18 cellular contexts compared by ENCODE assay signal in genomic region chr6:10384333-10384718, GRCh38. TPM values are rescaled to one million over a fixed set of nuclear protein-coding genes. Genes with fewer than 3 reads are reported as not detected.
DNase-seq lines count a peak whose midpoint lies in the region; ATAC-seq and TF ChIP-seq lines count a peak whose summit lies in the region.
"Had no signal": no experiment of that assay in that cellular context is flagged by ENCODE, and none has a peak within 500 bp of the region (broad histone marks: within the 10 kb centered on the region; RNA-seq: fewer than 3 reads in every experiment).

No MANE protein-coding gene starts in this region.

- H3K27me3 Mint-ChIP-seq in activated CD4-positive, alpha-beta T cell treated with anti-CD3 and anti-CD28 coated beads, Interleukin-2, amount 10 ng/mL, durations not matched to agents 24 days and 14 days: peaks cover 84% of the 10 kb centered on the region
- H3K27me3 Mint-ChIP-seq in endothelial cell (ENCODE audit: unreplicated experiment) (peaks cover 30% of the 10 kb centered on the region), neural crest cell (ENCODE audit: low read depth) (peaks cover 98% of the 10 kb centered on the region)

- BruUV-seq in PC-9 (replicated peaks; lab: Mats Ljungman, UMichigan): no TSS peak

- intact Hi-C loops in activated CD4-positive, alpha-beta T cell treated with anti-CD3 and anti-CD28 coated beads, Interleukin-2, amount 10 ng/mL, durations not matched to agents 24 days and 14 days (cut with micrococcal nuclease): loop anchor here (2.0 to 10.0 kb wide), 2 partner anchors 40 to 500 kb away; partner anchors contain the start of genes GCM2 and SYCP2L
- intact Hi-C loops in PC-9 (cut with micrococcal nuclease; ENCODE audit: unreplicated experiment): no loop called here
- intact Hi-C loops in tibial artery (cut with DNase I; ENCODE audit: low total_unique reads): no loop called here

- no peak for DNase-seq in activated CD4-positive, alpha-beta T cell treated with anti-CD3 and anti-CD28 coated beads, Interleukin-2, amount 10 ng/mL, durations not matched to agents 24 days and 14 days
- DNase-seq in activated CD4-positive, alpha-beta T cell treated with anti-CD3 and anti-CD28 coated beads, Interleukin-2, amount 50 U/mL, for 48 hours: no peak
- DNase-seq in PC-9 (no peak), endothelial cell (ENCODE audit: low spot score) (no peak), neural crest cell (ENCODE audit: low read depth, low spot score) (no peak), tibial artery (no peak)
- DNase-seq: activated naive CD4-positive, alpha-beta T cell; DMS53; effector CD4-positive, alpha-beta T cell; hypothalamus; MV-4-11; NCI-H2107; small intestine had no signal

- H3K79me2 ChIP-seq in PC-9 (ENCODE audit: low read depth): no peaks in the 10 kb centered on the region
- H3K79me2 ChIP-seq: parathyroid adenoma had no signal

- H2AFZ ChIP-seq in PC-9: no peak overlapping the region
- H2AFZ ChIP-seq: parathyroid adenoma had no signal

- no peaks in the 10 kb centered on the region for H3F3A ChIP-seq in PC-9 (ENCODE audit: insufficient read depth, low read depth)

- H3K36me3 ChIP-seq in PC-9 (ENCODE audit: low read depth) (no peaks in the 10 kb centered on the region), tibial artery (no peaks in the 10 kb centered on the region)
- H3K36me3 ChIP-seq: upper lobe of left lung had no signal

- H3K4me3 Mint-ChIP-seq in activated CD4-positive, alpha-beta T cell treated with anti-CD3 and anti-CD28 coated beads, Interleukin-2, amount 10 ng/mL, durations not matched to agents 24 days and 14 days: no peak overlapping the region
- no peak overlapping the region for H3K4me3 Mint-ChIP-seq in endothelial cell (ENCODE audit: unreplicated experiment)
- peak overlapping the region; percentile 56 for H3K4me3 Mint-ChIP-seq in neural crest cell

- 0 out of 2 replicates have a peak, but pooled peaks cover 5% of the 10 kb centered on the region for H3K4me1 ChIP-seq in PC-9 (replicated peaks; ENCODE audit: insufficient read depth)
- H3K4me1 ChIP-seq in tibial artery: peaks cover 0 to 34% (median 10%) of the 10 kb centered on the region in 4 donors
- H3K4me1 ChIP-seq: parathyroid adenoma had no signal

- H3K9me3 ChIP-seq in PC-9 (ENCODE audit: insufficient read depth, low read depth): no peaks in the 10 kb centered on the region
- no peaks in the 10 kb centered on the region for H3K9me3 ChIP-seq in tibial artery
- H3K9me3 ChIP-seq: upper lobe of left lung had no signal

- H3K9me2 ChIP-seq in PC-9 (ENCODE audit: insufficient read depth): no peaks in the 10 kb centered on the region

- H3K9me3 Mint-ChIP-seq in activated CD4-positive, alpha-beta T cell treated with anti-CD3 and anti-CD28 coated beads, Interleukin-2, amount 10 ng/mL, durations not matched to agents 24 days and 14 days: peaks cover 26% of the 10 kb centered on the region
- H3K9me3 Mint-ChIP-seq in endothelial cell (ENCODE audit: unreplicated experiment) (no peaks in the 10 kb centered on the region), neural crest cell (no peaks in the 10 kb centered on the region)

- peak overlapping the region; percentile 62; the same call in 1 of the 2 replicates for H3K4me3 ChIP-seq in PC-9
- H3K4me3 ChIP-seq in tibial artery: no peak overlapping the region
- H3K4me3 ChIP-seq: upper lobe of left lung had no signal

- no peaks in the 10 kb centered on the region for H3K27me3 ChIP-seq in PC-9 (ENCODE audit: insufficient read depth, low read depth)
- H3K27me3 ChIP-seq in tibial artery: peaks cover 3 to 94% of the 10 kb centered on the region in 2 donors

- CTCF ChIA-PET in PC-9 (lab: Charles Lee): no interaction called here

- peaks cover 4% of the 10 kb centered on the region for H3K4me1 Mint-ChIP-seq in activated CD4-positive, alpha-beta T cell treated with anti-CD3 and anti-CD28 coated beads, Interleukin-2, amount 10 ng/mL, durations not matched to agents 24 days and 14 days
- H3K4me1 Mint-ChIP-seq in endothelial cell (ENCODE audit: unreplicated experiment): peaks cover 14% of the 10 kb centered on the region
- H3K4me1 Mint-ChIP-seq in neural crest cell: peaks cover 60% of the 10 kb centered on the region

- H4K20me1 ChIP-seq in PC-9 (ENCODE audit: insufficient read depth): no peaks in the 10 kb centered on the region

- H3K4me2 ChIP-seq in PC-9: peak overlapping the region; percentile 86

- ATAC-seq in GM18858 (IDR thresholded peaks at IDR 0.05; ENCODE audit: unreplicated experiment): no peak
- ATAC-seq in GM19328 (IDR thresholded peaks at IDR 0.05; ENCODE audit: unreplicated experiment): no peak

- H3K27ac ChIP-seq in PC-9: no peak overlapping the region
- no peak overlapping the region for H3K27ac ChIP-seq in tibial artery
- H3K27ac ChIP-seq: parathyroid adenoma, upper lobe of left lung had no signal

- POLR2A ChIA-PET in PC-9 (lab: Charles Lee; ENCODE audit: unreplicated experiment): no interaction called here

- peaks cover 4% of the 10 kb centered on the region for H3K36me3 Mint-ChIP-seq in activated CD4-positive, alpha-beta T cell treated with anti-CD3 and anti-CD28 coated beads, Interleukin-2, amount 10 ng/mL, durations not matched to agents 24 days and 14 days (ENCODE audit: low read depth)
- H3K36me3 Mint-ChIP-seq in endothelial cell (ENCODE audit: low read depth, unreplicated experiment) (peaks cover 4% of the 10 kb centered on the region), neural crest cell (ENCODE audit: low read depth) (no peaks in the 10 kb centered on the region)

- peak overlapping the region; percentile 15 for H3K27ac Mint-ChIP-seq in activated CD4-positive, alpha-beta T cell treated with anti-CD3 and anti-CD28 coated beads, Interleukin-2, amount 10 ng/mL, durations not matched to agents 24 days and 14 days
- H3K27ac Mint-ChIP-seq in endothelial cell (ENCODE audit: unreplicated experiment) (peak overlapping the region; percentile 1), neural crest cell (ENCODE audit: unreplicated experiment) (no peak overlapping the region)
- H3K27ac Mint-ChIP-seq: CD14-positive monocyte had no signal

- TF ChIP-seq CTCF in PC-9 (conservative IDR thresholded peaks at IDR 0.05) (no peak), endothelial cell (IDR thresholded peaks at IDR 0.05; ENCODE audit: unreplicated experiment) (no peak), neural crest cell (conservative IDR thresholded peaks at IDR 0.05) (no peak), tibial artery (IDR thresholded peaks at IDR 0.05) (no peak)

RNA-seq across cellular contexts. Expression of gene TFAP2A, which starts 30.5 kb away (rescaled TPM):
- total RNA-seq in activated CD4-positive, alpha-beta T cell treated with anti-CD3 and anti-CD28 coated beads, Interleukin-2, amount 10 ng/mL, durations not matched to agents 24 days and 14 days: not detected in 2 replicates
- total RNA-seq in PC-9 (2021): 37.0 and 43.8 TPM in 2 replicates
- 0.31 TPM for total RNA-seq in endothelial cell (ENCODE audit: unreplicated experiment)
- 8.2 and 9.6 TPM in 2 replicates for total RNA-seq in neural crest cell
